ENCODE assay signal across 33 cellular contexts in genomic region chr10:124050021-124051015, GRCh38. TPM values are rescaled to one million over a fixed set of nuclear protein-coding genes. Genes with fewer than 3 reads are reported as not detected.
A peak's percentile ranks its signal among the peaks of the same experiment; 100 is the strongest.
DNase-seq lines count a peak whose midpoint lies in the region; ATAC-seq and TF ChIP-seq lines count a peak whose summit lies in the region.
"Had no signal": no experiment of that assay in that cellular context is flagged by ENCODE, and none has a peak within 500 bp of the region (broad histone marks: within the 10 kb centered on the region; RNA-seq: fewer than 3 reads in every experiment).

No MANE protein-coding gene starts in this region.

- peaks cover 2 to 7% (median 3%) of the 10 kb centered on the region in 3 donors for H3K27me3 Mint-ChIP-seq in CD14-positive monocyte (ENCODE audit: low read depth in 3 of 3)
- H3K27me3 Mint-ChIP-seq: IgD-negative memory B cell had no signal

- H3K36me3 Mint-ChIP-seq in CD14-positive monocyte: peaks cover 73 to 82% of the 10 kb centered on the region in 2 donors
- H3K36me3 Mint-ChIP-seq: activated CD8-positive, alpha-beta memory T cell treated with anti-CD3 and anti-CD28 coated beads, Interleukin-2, amount 10 ng/mL, durations not matched to agents 7 days and 5 days had no signal

- H3K9me3 ChIP-seq in PC-3 (ENCODE audit: low read length) (no peaks in the 10 kb centered on the region), esophagus muscularis mucosa (no peaks in the 10 kb centered on the region), smooth muscle cell (replicated peaks; ENCODE audit: low read depth) (no peaks in the 10 kb centered on the region)
- H3K9me3 ChIP-seq: right atrium auricular region, stomach, vagina had no signal

- TF ChIP-seq EP300 in esophagus muscularis mucosa (IDR thresholded peaks at IDR 0.05): no peak

- peak overlapping the region; percentile 31; the same call in 1 of the 2 replicates for H3K4me2 ChIP-seq in PC-3 (ENCODE audit: low read length)
- H3K4me2 ChIP-seq in smooth muscle cell: no peak overlapping the region

- no peaks in the 10 kb centered on the region for H3K27me3 ChIP-seq in PC-3 (ENCODE audit: low read length)
- no peaks in the 10 kb centered on the region for H3K27me3 ChIP-seq in esophagus muscularis mucosa
- no peaks in the 10 kb centered on the region for H3K27me3 ChIP-seq in smooth muscle cell (ENCODE audit: low read depth)
- H3K27me3 ChIP-seq: right atrium auricular region, stomach, vagina had no signal

- no peak for ATAC-seq in PC-3
- ATAC-seq: activated CD8-positive, alpha-beta memory T cell treated with anti-CD3 and anti-CD28 coated beads, Interleukin-2, amount 10 ng/mL, durations not matched to agents 7 days and 5 days; activated T-cell treated with anti-CD3 and anti-CD28 coated beads, Interleukin-2, amount 50 U/mL, for 4 hours; left ventricle myocardium superior; T-helper 17 cell had no signal

- no peaks in the 10 kb centered on the region for H3F3A ChIP-seq in PC-3 (ENCODE audit: low read length, unreplicated experiment)
- H3F3A ChIP-seq in smooth muscle cell (ENCODE audit: low read depth): no peaks in the 10 kb centered on the region

- intact Hi-C loops in CD14-positive monocyte (cut with micrococcal nuclease) (no loop called here), PC-3 (cut with micrococcal nuclease) (loop anchor here (5.0 kb wide), 1 partner anchor 42 kb away; the partner anchor contains the start of gene CHST15), esophagus muscularis mucosa (cut with DNase I) (no loop called here), posterior vena cava (cut with DNase I) (no loop called here)

- no peaks in the 10 kb centered on the region for H3K36me3 ChIP-seq in PC-3 (ENCODE audit: low read depth, low read length)
- no peaks in the 10 kb centered on the region for H3K36me3 ChIP-seq in esophagus muscularis mucosa
- H3K36me3 ChIP-seq in smooth muscle cell (ENCODE audit: low read depth): no peaks in the 10 kb centered on the region
- H3K36me3 ChIP-seq: right atrium auricular region, vagina had no signal

- H2AFZ ChIP-seq in PC-3 (ENCODE audit: low read length) (no peak overlapping the region), smooth muscle cell (ENCODE audit: low read depth) (no peak overlapping the region)
- H2AFZ ChIP-seq: parathyroid adenoma had no signal

- H3K4me1 ChIP-seq in PC-3 (ENCODE audit: insufficient read depth, low read length) (peaks cover 32% of the 10 kb centered on the region), esophagus muscularis mucosa (peaks cover 0 to 75% (median 55%) of the 10 kb centered on the region in 4 donors), smooth muscle cell (ENCODE audit: low read depth) (peaks cover 7% of the 10 kb centered on the region)
- H3K4me1 ChIP-seq: parathyroid adenoma, right atrium auricular region, vagina had no signal

- peaks cover 60% of the 10 kb centered on the region for H3K4me1 Mint-ChIP-seq in CD14-positive monocyte
- H3K4me1 Mint-ChIP-seq: activated CD8-positive, alpha-beta memory T cell treated with anti-CD3 and anti-CD28 coated beads, Interleukin-2, amount 10 ng/mL, durations not matched to agents 7 days and 5 days had no signal

- H3K9ac ChIP-seq in PC-3 (ENCODE audit: low read length): no peak overlapping the region
- no peak overlapping the region for H3K9ac ChIP-seq in smooth muscle cell (ENCODE audit: low read depth)
- H3K9ac ChIP-seq: parathyroid adenoma had no signal

- peak overlapping the region in 4 of 7 donors; percentile 20 to 77 (median 68) for H3K27ac Mint-ChIP-seq in CD14-positive monocyte
- H3K27ac Mint-ChIP-seq: activated CD8-positive, alpha-beta memory T cell treated with anti-CD3 and anti-CD28 coated beads, Interleukin-2, amount 10 ng/mL, durations not matched to agents 7 days and 5 days; endodermal cell; T-helper 17 cell had no signal

- H3K27ac ChIP-seq in PC-3 (ENCODE audit: low read length) (peak overlapping the region; percentile 36; the same call in 1 of the 2 replicates), esophagus muscularis mucosa (replicated peaks in 1 of 4) (peak overlapping the region in 3 of 4 donors; percentile 15 to 81 (median 46)), smooth muscle cell (ENCODE audit: low read depth) (no peak overlapping the region)
- H3K27ac ChIP-seq: parathyroid adenoma, right atrium auricular region, vagina had no signal

- TF ChIP-seq CTCF in CD14-positive monocyte (IDR thresholded peaks at IDR 0.05): no peak
- no peak for TF ChIP-seq CTCF in PC-3 (conservative IDR thresholded peaks at IDR 0.05; ENCODE audit: low read depth, low read length)
- no peak for TF ChIP-seq CTCF in esophagus muscularis mucosa (IDR thresholded peaks at IDR 0.05)
- TF ChIP-seq CTCF in smooth muscle cell (IDR thresholded peaks at IDR 0.05; ENCODE audit: borderline replicate concordance, insufficient read depth, poor library complexity, severe bottlenecking): no peak

- no peak overlapping the region for H3K4me3 Mint-ChIP-seq in CD14-positive monocyte
- H3K4me3 Mint-ChIP-seq: activated CD8-positive, alpha-beta memory T cell treated with anti-CD3 and anti-CD28 coated beads, Interleukin-2, amount 10 ng/mL, durations not matched to agents 7 days and 5 days; activated T-cell treated with anti-CD3 and anti-CD28 coated beads, Interleukin-2, amount 50 U/mL, for 4 hours; endodermal cell; IgD-negative memory B cell; nephron; T-helper 17 cell had no signal

- TF ChIP-seq POLR2A in esophagus muscularis mucosa (IDR thresholded peaks at IDR 0.05; ENCODE audit: low read depth): no peak

- H3K9me3 Mint-ChIP-seq in CD14-positive monocyte: peaks cover 0 to 3% (median 0%) of the 10 kb centered on the region in 7 donors
- H3K9me3 Mint-ChIP-seq: activated T-cell treated with anti-CD3 and anti-CD28 coated beads, Interleukin-2, amount 50 U/mL, for 4 hours; endodermal cell; IgD-negative memory B cell had no signal

- no peaks in the 10 kb centered on the region for H4K20me1 ChIP-seq in PC-3 (ENCODE audit: low read length)
- H4K20me1 ChIP-seq in smooth muscle cell (ENCODE audit: low read depth): peaks cover 86% of the 10 kb centered on the region

- H3K9me2 ChIP-seq in PC-3 (replicated peaks; ENCODE audit: low read length): no peaks in the 10 kb centered on the region

- H3K79me2 ChIP-seq in PC-3 (ENCODE audit: low read length) (peaks cover 41% of the 10 kb centered on the region), smooth muscle cell (ENCODE audit: low read depth) (peaks cover 21% of the 10 kb centered on the region)
- H3K79me2 ChIP-seq: parathyroid adenoma had no signal

- WGBS in esophagus muscularis mucosa: 90% methylated on average over 16 of the region's 17 CpGs
- WGBS in smooth muscle cell (ENCODE audit: low lambda C conversion rate): 96% methylated on average over 17 of the region's 17 CpGs

- CTCF ChIA-PET in PC-3 (lab: Charles Lee): no interaction called here

- H3K4me3 ChIP-seq in PC-3 (ENCODE audit: low read length) (no peak overlapping the region), esophagus muscularis mucosa (no peak overlapping the region), smooth muscle cell (no peak overlapping the region)
- H3K4me3 ChIP-seq: right atrium auricular region, stomach, vagina had no signal

- BruUV-seq in PC-3 (replicated peaks; lab: Mats Ljungman, UMichigan): no TSS peak

- DNase-seq in CD14-positive monocyte (ENCODE audit: low spot score): no peak
- DNase-seq in PC-3: no peak
- no peak for DNase-seq in esophagus muscularis mucosa (ENCODE audit: extremely low spot score)
- peak; percentile 76 for DNase-seq in posterior vena cava (ENCODE audit: low spot score)
- no peak for DNase-seq in smooth muscle cell (lab: John Stamatoyannopoulos, UW; ENCODE audit: unreplicated experiment)
- no peak for DNase-seq in CD1c-positive myeloid dendritic cell (ENCODE audit: extremely low spot score)
- DNase-seq in NCI-H510A treated with DMSO at 0.1 percent for 48 hours (lab: John Stamatoyannopoulos, UW): no peak
- DNase-seq: activated CD8-positive, alpha-beta memory T cell treated with anti-CD3 and anti-CD28 coated beads, Interleukin-2, amount 10 ng/mL, durations not matched to agents 7 days and 5 days; activated gamma-delta T cell; activated T-cell treated with anti-CD3 and anti-CD28 coated beads, Interleukin-2, amount 50 U/mL, for 4 hours; C1 segment of cervical spinal cord; Calu3; central memory CD4-positive, alpha-beta T cell; dermis blood vessel endothelial cell; DMS79; endodermal cell; GDM1; islet precursor cell; left ventricle myocardium superior; midbrain; NCI-H1694; NCI-H446 treated with DMSO at 0.1 percent for 48 hours; OCI-M1; SHP77; stimulated activated CD4-positive, alpha-beta T cell treated with anti-CD3 and anti-CD28 coated beads, Interleukin-12 subunit alpha, Interleukin-12 subunit beta, amount 100 ng/mL, for 4 hours; stimulated activated CD4-positive, alpha-beta T cell treated with anti-CD3 and anti-CD28 coated beads, Interleukin-2, amount 100 ng/mL, for 48 hours; stomach; T-helper 17 cell had no signal

- POLR2A ChIA-PET in PC-3 (lab: Charles Lee; ENCODE audit: unreplicated experiment): no interaction called here

RNA-seq across cellular contexts. Expression of gene CHST15, which starts 43.1 kb away (rescaled TPM):
- polyA plus RNA-seq in CD14-positive monocyte (10 to 100 TPM; 54.4 to 87.5 TPM), smooth muscle cell (11.4 and 14.1 TPM in 2 replicates)
- total RNA-seq in PC-3 (2014; rRNA removed) (16.4 and 17.1 TPM in 2 replicates), esophagus muscularis mucosa (10 to 100 TPM; 48.2 to 76.1 (median 62.5) TPM), posterior vena cava (10 to 100 TPM; 25.8 to 30.1 TPM), smooth muscle cell (20.4 and 30.3 TPM in 2 replicates)
